8 cellular contexts compared by ENCODE assay signal in the genomic region with DNA sequence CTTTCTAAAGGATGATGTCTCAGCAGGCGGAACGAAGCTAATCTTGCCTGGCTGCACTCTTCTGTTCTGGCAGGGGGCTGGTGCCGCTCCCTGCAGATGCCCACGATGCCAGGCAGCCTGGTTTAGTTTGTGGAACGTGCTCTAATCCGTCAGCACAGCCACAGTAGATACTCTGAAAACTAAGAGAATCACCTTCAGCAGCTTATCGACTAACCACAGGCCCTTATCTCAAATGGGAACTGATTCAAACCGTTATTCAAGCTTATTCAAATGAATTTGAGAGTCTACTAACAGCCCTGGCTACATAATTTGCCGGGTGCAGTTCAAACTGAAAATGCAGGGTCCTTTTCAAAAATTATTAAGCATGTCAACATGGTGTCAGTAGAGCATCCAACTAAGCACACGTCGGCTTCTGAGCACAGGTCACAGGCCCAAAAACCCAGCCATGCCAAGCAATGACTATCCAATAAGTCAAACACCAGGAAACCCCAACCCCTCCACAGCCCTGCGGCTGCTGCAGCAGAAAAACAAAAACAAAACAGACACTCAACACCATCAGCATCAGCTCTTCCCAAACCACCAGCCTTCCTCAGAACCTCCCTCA.
DNase-seq lines count a peak whose midpoint lies in the region; ATAC-seq and TF ChIP-seq lines count a peak whose summit lies in the region.

No MANE protein-coding gene starts in this region.

- H3K4me3 Mint-ChIP-seq in activated CD4-positive, alpha-beta T cell treated with anti-CD3 and anti-CD28 coated beads for 36 hours = peak overlapping the region; percentile 69
- peak overlapping the region; percentile 88 for H3K4me3 Mint-ChIP-seq in neural crest cell

- POLR2A ChIA-PET in activated CD4-positive, alpha-beta T cell treated with anti-CD3 and anti-CD28 coated beads for 36 hours (lab: Charles Lee) = interaction anchor here (0.6 to 1.3 kb wide), 2 partner anchors 151 to 485 kb away, joined by 3 to 5 read pairs; partner anchors contain the start of gene IL6ST

- no peaks in the 10 kb centered on the region for H3K27me3 Mint-ChIP-seq in activated CD4-positive, alpha-beta T cell treated with anti-CD3 and anti-CD28 coated beads for 36 hours
- no peaks in the 10 kb centered on the region for H3K27me3 Mint-ChIP-seq in neural crest cell (ENCODE audit: low read depth)

- DNase-seq in activated CD4-positive, alpha-beta T cell treated with anti-CD3 and anti-CD28 coated beads for 36 hours = peak; percentile 49
- no peak for DNase-seq in activated CD4-positive, alpha-beta T cell treated with anti-CD3 and anti-CD28 coated beads for 1 hour
- DNase-seq in dorsolateral prefrontal cortex = peak in 2 of 10 donors; percentile 12 to 66
- DNase-seq in neural crest cell (ENCODE audit: low read depth, low spot score) = no peak
- no peak for DNase-seq in NCI-H1092 (lab: John Stamatoyannopoulos, UW)
- no peak for DNase-seq in NCI-H128 (lab: John Stamatoyannopoulos, UW; ENCODE audit: unreplicated experiment)
- DNase-seq in DMS114 treated with DMSO at 0.1 percent for 48 hours (lab: John Stamatoyannopoulos, UW; ENCODE audit: unreplicated experiment) = no peak

- peak overlapping the region in 57 of 59 donors; percentile 16 to 95 (median 87) for H3K27ac ChIP-seq in dorsolateral prefrontal cortex

- peak overlapping the region; percentile 82 for H3K27ac Mint-ChIP-seq in activated CD4-positive, alpha-beta T cell treated with anti-CD3 and anti-CD28 coated beads for 36 hours
- H3K27ac Mint-ChIP-seq in neural crest cell (ENCODE audit: unreplicated experiment) = peak overlapping the region; percentile 76

- TF ChIP-seq CTCF in dorsolateral prefrontal cortex (IDR thresholded peaks at IDR 0.05 in 54 of 56, conservative IDR thresholded peaks at IDR 0.05 in 2 of 56; ENCODE audit: low read depth in 1 of 56, partially characterized antibody in 56 of 56) = no peak
- no peak for TF ChIP-seq CTCF in neural crest cell (conservative IDR thresholded peaks at IDR 0.05)

- H3K27me3 ChIP-seq in dorsolateral prefrontal cortex = no peaks in the 10 kb centered on the region

- peak; percentile 42 for ATAC-seq in activated CD4-positive, alpha-beta T cell treated with anti-CD3 and anti-CD28 coated beads for 36 hours
- ATAC-seq in SK-N-SH treated with all-trans-retinoic acid at 6 μM for 48 hours = peak; percentile 31; the same call in 2 of the 3 replicates

- CTCF ChIA-PET in activated CD4-positive, alpha-beta T cell treated with anti-CD3 and anti-CD28 coated beads for 36 hours (lab: Charles Lee) = interaction anchor here (0.6 to 3.6 kb wide), 6 partner anchors 18 to 358 kb away, joined by 3 to 16 read pairs (median 4); no protein-coding TSS in a partner anchor

- H3K36me3 Mint-ChIP-seq in activated CD4-positive, alpha-beta T cell treated with anti-CD3 and anti-CD28 coated beads for 36 hours (ENCODE audit: low read depth) = no peaks in the 10 kb centered on the region
- no peaks in the 10 kb centered on the region for H3K36me3 Mint-ChIP-seq in neural crest cell (ENCODE audit: low read depth)

- peak overlapping the region in 56 of 59 donors; percentile 7 to 91 (median 79) for H3K4me3 ChIP-seq in dorsolateral prefrontal cortex

- H3K9me3 Mint-ChIP-seq in activated CD4-positive, alpha-beta T cell treated with anti-CD3 and anti-CD28 coated beads for 36 hours (ENCODE audit: low read depth) = no peaks in the 10 kb centered on the region
- H3K9me3 Mint-ChIP-seq in neural crest cell = no peaks in the 10 kb centered on the region

- intact Hi-C loops in activated CD4-positive, alpha-beta T cell treated with anti-CD3 and anti-CD28 coated beads for 36 hours (cut with DNase I, micrococcal nuclease) = loop anchor here (2.0 to 5.0 kb wide), 6 partner anchors 151 to 359 kb away; partner anchors contain the start of gene MAP3K1 (in 1 of the 2)
- intact Hi-C loops in dorsolateral prefrontal cortex (cut with DNase I) = loop anchor here (5.0 kb wide), 2 partner anchors 332 to 337 kb away; partner anchors contain the start of gene MAP3K1 (in 1 of the 2)

- peaks cover 43% of the 10 kb centered on the region for H3K4me1 Mint-ChIP-seq in activated CD4-positive, alpha-beta T cell treated with anti-CD3 and anti-CD28 coated beads for 36 hours
- H3K4me1 Mint-ChIP-seq in neural crest cell = peaks cover 49% of the 10 kb centered on the region

TF ChIP-seq in SK-N-SH treated with all-trans-retinoic acid at 6 μM for 48 hours, 23 proteins besides CTCF, POLR2A, EP300 and RAD21:
- TF ChIP-seq RARB (CRISPR knock-in tag; IDR thresholded peaks at IDR 0.05) = no peak
- no peak for TF ChIP-seq CREB5 (CRISPR knock-in tag; IDR thresholded peaks at IDR 0.05; ENCODE audit: low read depth)
- peak; percentile 42; the same call in 1 of the 2 replicates for TF ChIP-seq CSDC2 (CRISPR knock-in tag; IDR thresholded peaks at IDR 0.05)
- TF ChIP-seq ZFP3 (CRISPR knock-in tag; IDR thresholded peaks at IDR 0.05) = no peak
